In the genomic region with DNA sequence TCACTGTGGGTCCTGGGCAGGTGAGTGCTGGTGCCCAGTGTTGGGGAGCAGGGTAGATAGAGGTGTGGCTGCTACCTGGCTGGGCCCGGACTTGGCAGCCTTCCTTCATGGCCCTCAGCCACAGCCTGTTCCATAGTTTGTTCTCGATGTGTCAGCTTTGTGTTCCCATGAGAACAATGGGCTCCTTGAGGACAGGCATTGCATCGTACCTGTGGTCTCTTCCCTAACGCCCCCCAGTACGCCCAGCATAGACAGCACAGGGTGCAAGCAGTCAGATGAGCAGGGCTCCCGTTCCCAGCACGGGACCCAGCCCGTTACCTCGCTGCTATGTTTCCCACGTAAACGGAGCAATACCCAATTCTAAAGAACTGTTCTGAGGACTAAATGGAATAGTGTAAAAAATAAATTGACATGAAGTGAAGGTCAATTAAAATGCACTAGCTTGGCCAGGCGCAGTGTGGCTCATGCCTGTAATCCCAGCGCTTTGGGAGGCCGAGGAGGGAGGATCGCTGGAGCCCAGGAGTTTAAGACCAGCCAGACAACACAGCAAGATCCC, we compare ENCODE assay signal across 8 cellular contexts. TPM values are rescaled to one million over a fixed set of nuclear protein-coding genes. Genes with fewer than 3 reads are reported as not detected.
DNase-seq lines count a peak whose midpoint lies in the region; ATAC-seq and TF ChIP-seq lines count a peak whose summit lies in the region.

No MANE protein-coding gene starts in this region.

- no peaks in the 10 kb centered on the region for H3K9me3 ChIP-seq in SK-N-SH
- H3K9me3 ChIP-seq in subcutaneous abdominal adipose tissue (ENCODE audit: control insufficient read depth in 5 of 5, low read length in 5 of 5), result no peaks in the 10 kb centered on the region

- no peaks in the 10 kb centered on the region for H3K9me2 ChIP-seq in SK-N-SH

- peaks cover 4 to 12% of the 10 kb centered on the region in 2 experiments for H3K36me3 ChIP-seq in SK-N-SH (replicated peaks in 1 of 2; ENCODE audit: control insufficient read depth in 1 of 2, insufficient read depth in 2 of 2, low read length in 1 of 2)
- H3K36me3 ChIP-seq in subcutaneous abdominal adipose tissue (ENCODE audit: control insufficient read depth in 5 of 5, insufficient read depth in 5 of 5, low read length in 5 of 5), result peaks cover 0 to 8% (median 7%) of the 10 kb centered on the region in 5 donors

- peak overlapping the region; percentile 88 for H3K4me3 Mint-ChIP-seq in activated naive CD8-positive, alpha-beta T cell treated with anti-CD3 and anti-CD28 coated beads, Interleukin-2, amount 10 ng/mL, durations not matched to agents 7 days and 5 days

- POLR2A ChIA-PET in SK-N-SH (lab: Yijun Ruan, JAX), result interaction anchor here (1.0 kb wide), 1 partner anchor 198 kb away, joined by 3 read pairs; no protein-coding TSS in a partner anchor
- POLR2A ChIA-PET in activated naive CD8-positive, alpha-beta T cell treated with anti-CD3 and anti-CD28 coated beads, Interleukin-2, amount 10 ng/mL, durations not matched to agents 7 days and 5 days (lab: Charles Lee), result interaction anchor here (0.9 to 1.5 kb wide), 3 partner anchors 8 to 188 kb away, joined by 3 to 6 read pairs (median 3); no protein-coding TSS in a partner anchor

- WGBS in SK-N-SH (ENCODE audit: low lambda C conversion rate), result 87% methylated on average over 15 of the region's 15 CpGs

- TF ChIP-seq CTCF in SK-N-SH (IDR thresholded peaks at IDR 0.05) (no peak), GM20000 (IDR thresholded peaks at IDR 0.05; ENCODE audit: extremely low read depth, missing control alignments) (no peak)

- no peak for TF ChIP-seq RAD21 in SK-N-SH (IDR thresholded peaks at IDR 0.05; ENCODE audit: low read length)

- no peaks in the 10 kb centered on the region for H3K9me3 Mint-ChIP-seq in activated naive CD8-positive, alpha-beta T cell treated with anti-CD3 and anti-CD28 coated beads, Interleukin-2, amount 10 ng/mL, durations not matched to agents 7 days and 5 days

- H2AFZ ChIP-seq in SK-N-SH (ENCODE audit: low read depth), result peak overlapping the region; percentile 99

- peak overlapping the region; percentile 91 for H3K4me2 ChIP-seq in SK-N-SH

- H3K4me1 ChIP-seq in SK-N-SH (ENCODE audit: control insufficient read depth in 1 of 2, insufficient read depth in 2 of 2, low read depth in 1 of 2, low read length in 1 of 2) (peaks cover 8 to 19% of the 10 kb centered on the region in 2 experiments; a peak in 3 of 4 replicates), subcutaneous abdominal adipose tissue (ENCODE audit: control insufficient read depth in 5 of 5, insufficient read depth in 5 of 5, low read length in 5 of 5) (peaks cover 2 to 30% (median 25%) of the 10 kb centered on the region in 5 donors)

- no peaks in the 10 kb centered on the region for H3K27me3 Mint-ChIP-seq in activated naive CD8-positive, alpha-beta T cell treated with anti-CD3 and anti-CD28 coated beads, Interleukin-2, amount 10 ng/mL, durations not matched to agents 7 days and 5 days

- H3K4me1 Mint-ChIP-seq in activated naive CD8-positive, alpha-beta T cell treated with anti-CD3 and anti-CD28 coated beads, Interleukin-2, amount 10 ng/mL, durations not matched to agents 7 days and 5 days, result peaks cover 36% of the 10 kb centered on the region

- H3K27me3 ChIP-seq in SK-N-SH (ENCODE audit: insufficient read depth), result no peaks in the 10 kb centered on the region
- peaks cover 0 to 8% (median 4%) of the 10 kb centered on the region in 5 donors for H3K27me3 ChIP-seq in subcutaneous abdominal adipose tissue (ENCODE audit: control insufficient read depth in 5 of 5, insufficient read depth in 4 of 5, low read length in 5 of 5)

- H3K27ac Mint-ChIP-seq in activated naive CD8-positive, alpha-beta T cell treated with anti-CD3 and anti-CD28 coated beads, Interleukin-2, amount 10 ng/mL, durations not matched to agents 7 days and 5 days, result peak overlapping the region; percentile 82

- peaks cover 25% of the 10 kb centered on the region for H4K20me1 ChIP-seq in SK-N-SH (ENCODE audit: insufficient read depth)

- TF ChIP-seq EP300 in SK-N-SH (IDR thresholded peaks at IDR 0.05; ENCODE audit: borderline replicate concordance in 1 of 2, low read depth in 1 of 2, low read length in 1 of 2), result no peak

- H3K9ac ChIP-seq in SK-N-SH, result peak overlapping the region; percentile 80
- H3K9ac ChIP-seq in subcutaneous abdominal adipose tissue (ENCODE audit: low read length in 5 of 5), result peak overlapping the region in 3 of 5 donors; percentile 62 to 84 (median 76)

- no peak for ATAC-seq in SK-N-SH treated with all-trans-retinoic acid at 6 μM for 48 hours
- ATAC-seq in activated naive CD8-positive, alpha-beta T cell treated with anti-CD3 and anti-CD28 coated beads, Interleukin-2, amount 10 ng/mL, durations not matched to agents 7 days and 5 days (ENCODE audit: low read depth), result no peak
- peak; percentile 25 for ATAC-seq in left lobe of liver

- H3K4me3 ChIP-seq in SK-N-SH (ENCODE audit: low read depth in 2 of 2, low read length in 1 of 2) (peak overlapping the region; percentile 97 to 98), subcutaneous abdominal adipose tissue (ENCODE audit: low read depth in 1 of 5, low read length in 5 of 5) (peak overlapping the region; percentile 65 to 94 (median 83))

- H3K27ac ChIP-seq in SK-N-SH (ENCODE audit: low read depth in 2 of 2, low read length in 1 of 2), result peak overlapping the region in 1 of 2 experiments; percentile 63; a peak in 1 of 4 replicates
- no peak overlapping the region for H3K27ac ChIP-seq in subcutaneous abdominal adipose tissue (ENCODE audit: low read depth, low read length)

- H3K36me3 Mint-ChIP-seq in activated naive CD8-positive, alpha-beta T cell treated with anti-CD3 and anti-CD28 coated beads, Interleukin-2, amount 10 ng/mL, durations not matched to agents 7 days and 5 days, result peaks cover 7% of the 10 kb centered on the region

- peaks cover 5% of the 10 kb centered on the region for H3F3A ChIP-seq in SK-N-SH (replicated peaks; ENCODE audit: insufficient read depth)

- CTCF ChIA-PET in SK-N-SH (lab: Yijun Ruan, JAX), result interaction anchor here (0.9 to 2.7 kb wide), 7 partner anchors 10 to 198 kb away, joined by 3 to 25 read pairs (median 3); no protein-coding TSS in a partner anchor

- H3K79me2 ChIP-seq in SK-N-SH (ENCODE audit: insufficient read depth), result peaks cover 47% of the 10 kb centered on the region

- DNase-seq in SK-N-SH, result no peak
- no peak for DNase-seq in activated naive CD8-positive, alpha-beta T cell treated with anti-CD3 and anti-CD28 coated beads, Interleukin-2, amount 10 ng/mL, durations not matched to agents 7 days and 5 days
- DNase-seq in left lobe of liver (ENCODE audit: low spot score), result no peak
- no peak for DNase-seq in GM20000 (ENCODE audit: low spot score)
- DNase-seq in NOMO-1 treated with DMSO at 0.1 percent for 48 hours (lab: John Stamatoyannopoulos, UW; ENCODE audit: unreplicated experiment), result no peak
- DNase-seq in OCI-M2 (lab: John Stamatoyannopoulos, UW; ENCODE audit: unreplicated experiment), result no peak

TF ChIP-seq in SK-N-SH, 30 proteins besides CTCF, POLR2A, EP300 and RAD21:
- TF ChIP-seq EZH2phosphoT487 (IDR thresholded peaks at IDR 0.05; ENCODE audit: borderline replicate concordance, low read depth), result no peak

TF ChIP-seq in SK-N-SH treated with all-trans-retinoic acid at 6 μM for 48 hours, 23 proteins besides CTCF, POLR2A, EP300 and RAD21 (continues in another document):
- TF ChIP-seq CSDC2 (CRISPR knock-in tag; IDR thresholded peaks at IDR 0.05) (no peak), POU6F1 (CRISPR knock-in tag; IDR thresholded peaks at IDR 0.05; ENCODE audit: borderline replicate concordance, low read depth) (no peak), TOX (CRISPR knock-in tag; IDR thresholded peaks at IDR 0.05; ENCODE audit: borderline replicate concordance) (no peak)

RNA-seq across cellular contexts. Expression of gene SLX9, which starts 0.8 kb away (rescaled TPM):
- 27.1 and 42.9 TPM in 2 replicates for polyA plus RNA-seq in SK-N-SH (2012; rRNA removed)
- 26.2 and 31.9 TPM in 2 replicates for polyA plus RNA-seq in SK-N-SH (2012; cell fraction: cytosol; rRNA removed)
- polyA plus RNA-seq in SK-N-SH (2012; cell fraction: nucleus; rRNA removed), result 27.3 and 39.5 TPM in 2 replicates
- total RNA-seq in activated naive CD8-positive, alpha-beta T cell treated with anti-CD3 and anti-CD28 coated beads, Interleukin-2, amount 10 ng/mL, durations not matched to agents 7 days and 5 days, result 10 to 100 TPM; 44.2 to 44.3 TPM
- 19.1 TPM for total RNA-seq in left lobe of liver

RNA-seq across cellular contexts. Expression of gene ITGB2, which starts 18.4 kb away (rescaled TPM):
- 0.67 and 0.77 TPM in 2 replicates for polyA plus RNA-seq in SK-N-SH (2012; rRNA removed)
- 0.32 and 0.75 TPM in 2 replicates for polyA plus RNA-seq in SK-N-SH (2012; cell fraction: cytosol; rRNA removed)
- 2.0 TPM in 2 replicates for polyA plus RNA-seq in SK-N-SH (2012; cell fraction: nucleus; rRNA removed)
- total RNA-seq in activated naive CD8-positive, alpha-beta T cell treated with anti-CD3 and anti-CD28 coated beads, Interleukin-2, amount 10 ng/mL, durations not matched to agents 7 days and 5 days, result 100 to 1,000 TPM; 416 to 452 TPM
- total RNA-seq in left lobe of liver, result 13.6 TPM

Comparison
In these comparisons a context has a peak if more than half of its experiments do, and no peak if none do; other contexts are left out.
1. RNA of gene ITGB2, which starts 18.4 kb away (total RNA-seq): 416 to 452 TPM in activated naive CD8-positive, alpha-beta T cell treated with anti-CD3 and anti-CD28 coated beads, Interleukin-2, amount 10 ng/mL, durations not matched to agents 7 days and 5 days; 13.6 TPM in left lobe of liver (single experiment); every median in the first group is over 10 times any median in the second.